In genomic region chr12:65169311-65170244, GRCh38 we compare ENCODE assay signal across 8 cellular contexts. TPM values are rescaled to one million over a fixed set of nuclear protein-coding genes. Genes with fewer than 3 reads are reported as not detected.
DNase-seq lines count a peak whose midpoint lies in the region; ATAC-seq and TF ChIP-seq lines count a peak whose summit lies in the region.

TSS of gene LEMD3 (plus strand) at chr12:65169583. CDS start at chr12:65169597, 14 bp downstream.

- 0 to 1% methylated on average over 94 to 96 of the region's 96 CpGs for WGBS in heart right ventricle, 2 donors

- H3K4me1 ChIP-seq in heart right ventricle: peaks cover 0 to 47% (median 44%) of the 10 kb centered on the region in 9 donors

- peaks cover 0 to 2% (median 0%) of the 10 kb centered on the region in 7 donors for H3K27me3 ChIP-seq in heart right ventricle

- H3K36me3 Mint-ChIP-seq in type B pancreatic cell: peaks cover 13% of the 10 kb centered on the region

- DNase-seq in NCI-H1694 (lab: John Stamatoyannopoulos, UW) (peak; percentile 77), amniotic epithelial cell (ENCODE audit: low read depth) (peak; percentile 85), heart right ventricle (peak; percentile 90 to 92), posterior cingulate gyrus (peak; percentile 86 to 99 (median 92)), type B pancreatic cell (ENCODE audit: extremely low spot score, unreplicated experiment) (peak; percentile 90)

- peaks cover 0 to 6% (median 0%) of the 10 kb centered on the region in 9 donors for H3K36me3 ChIP-seq in heart right ventricle

- H3K27ac ChIP-seq in heart right ventricle: peak within 1 kb of the TSS; percentile 91 to 98 (median 96)

- H3K4me3 Mint-ChIP-seq in type B pancreatic cell: peak within 1 kb of the TSS; percentile 95

- intact Hi-C loops in T-helper 1 cell treated with Interleukin-12 subunit alpha and Interleukin-12 subunit beta and Interleukin-4 antibody, amounts not matched to agents 30 ng/mL and 1 ng/mL, for 36 hours (cut with micrococcal nuclease): loop anchor here (1.0 to 5.0 kb wide), 13 partner anchors 9 to 1389 kb away; partner anchors contain the start of genes GNS, HELB, KICS2 and LLPH
- intact Hi-C loops in heart right ventricle (cut with DNase I) (loop anchor here in 5 of 10 donors (2.0 to 5.0 kb wide), 5 partner anchors 38 to 63 kb away; no protein-coding TSS in a partner anchor), posterior cingulate gyrus (cut with DNase I) (no loop called here)

- TF ChIP-seq CTCF in heart right ventricle (IDR thresholded peaks at IDR 0.05) (peak in 4 of 9 donors; percentile 3 to 21 (median 16)), type B pancreatic cell (conservative IDR thresholded peaks at IDR 0.05) (no peak)

- no peaks in the 10 kb centered on the region for H3K9me3 ChIP-seq in heart right ventricle

- no peaks in the 10 kb centered on the region for H3K9me3 Mint-ChIP-seq in type B pancreatic cell

- peak; percentile 94 for ATAC-seq in GM18498 (IDR thresholded peaks at IDR 0.05; ENCODE audit: unreplicated experiment)
- peak; percentile 92 for ATAC-seq in HG02885 (IDR thresholded peaks at IDR 0.05; ENCODE audit: poor library complexity, unreplicated experiment)
- ATAC-seq in heart right ventricle: peak; percentile 96 to 98 (median 98)

- peaks cover 21% of the 10 kb centered on the region for H3K4me1 Mint-ChIP-seq in type B pancreatic cell (ENCODE audit: unreplicated experiment)

- H3K4me3 ChIP-seq in heart right ventricle: peak within 1 kb of the TSS; percentile 72 to 99 (median 94)

- peak within 1 kb of the TSS; percentile 98 for H3K27ac Mint-ChIP-seq in type B pancreatic cell

- peaks cover 6% of the 10 kb centered on the region for H3K27me3 Mint-ChIP-seq in type B pancreatic cell

RNA-seq across cellular contexts. Expression of gene LEMD3, which starts in this region (rescaled TPM):
- 38.1 and 38.7 TPM in 2 replicates for total RNA-seq in T-helper 1 cell treated with Interleukin-12 subunit alpha and Interleukin-12 subunit beta and Interleukin-4 antibody, amounts not matched to agents 30 ng/mL and 1 ng/mL, for 36 hours
- total RNA-seq in heart right ventricle (10 to 100 TPM; 10.1 to 16.3 (median 12.1) TPM), type B pancreatic cell (ENCODE audit: low replicate concordance) (30.6 and 40.6 TPM in 2 replicates)
- polyA plus RNA-seq in heart right ventricle: 10 to 100 TPM in 1 of 2 donors, 1 to 10 TPM in 1; 4.5 to 11.9 TPM

Comparison
In these comparisons a context has a peak if more than half of its experiments do, and no peak if none do; other contexts are left out.
1. Peak in every context shown above with its lines: DNase-seq, ATAC-seq, H3K4me3 ChIP-seq and H3K27ac ChIP-seq.